ENCODE assay signal across 1 cellular context in the genomic region with DNA sequence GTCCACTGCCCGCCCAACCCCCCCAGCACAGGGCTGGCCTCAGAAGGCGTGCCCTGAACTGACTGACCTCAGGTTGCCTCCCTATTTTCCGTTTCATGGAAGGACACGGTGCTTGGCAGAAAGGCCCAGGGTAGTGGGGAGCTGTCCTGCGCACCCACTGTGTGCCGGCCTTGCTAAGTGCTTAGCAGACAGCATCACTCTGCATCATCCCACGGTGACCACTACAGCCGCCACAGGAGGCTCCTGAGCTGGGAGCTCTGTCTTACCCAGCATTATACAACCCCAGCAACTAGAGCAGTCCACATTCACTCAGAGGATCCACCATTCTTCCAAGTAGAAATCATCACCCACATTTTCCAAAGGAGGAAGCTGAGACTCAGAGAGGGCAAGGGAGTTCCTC.
TF ChIP-seq lines count a peak whose summit lies in the region.

No MANE protein-coding gene starts in this region.

TF ChIP-seq in HepG2, 621 proteins besides CTCF, POLR2A, EP300 and RAD21:
- TF ChIP-seq ZKSCAN1 (IDR thresholded peaks at IDR 0.05; ENCODE audit: low read length) (peak; percentile 37; the same call in 1 of the 2 replicates), ZNF12 (CRISPR knock-in tag; IDR thresholded peaks at IDR 0.05) (no peak)
